Comparison of ENCODE assay signal across 1 cellular context in genomic region chr1:15526490-15527339, GRCh38.
TF ChIP-seq lines count a peak whose summit lies in the region.

Gene DNAJC16, plus strand, starts transcription at chr1:15526848. Its CDS starts 2,258 bp downstream, at chr1:15529106.

TF ChIP-seq in K562, 482 proteins besides CTCF, POLR2A, EP300 and RAD21 (continued from another document and continues in another):
- TF ChIP-seq ZNF449 (CRISPR knock-in tag; IDR thresholded peaks at IDR 0.05) (no peak), NFIC (IDR thresholded peaks at IDR 0.05) (peak; percentile 68), TAF9B (IDR thresholded peaks at IDR 0.05; ENCODE audit: partially characterized antibody) (peak; percentile 85), ETS1 (conservative IDR thresholded peaks at IDR 0.05; ENCODE audit: control insufficient read depth, low read depth, low read length) (peak; percentile 22; the same call in 1 of the 2 replicates), E2F1 (CRISPR knock-in tag; IDR thresholded peaks at IDR 0.05) (peak; percentile 62), CAMTA2 (CRISPR knock-in tag; conservative IDR thresholded peaks at IDR 0.05) (no peak), ZBTB7A (IDR thresholded peaks at IDR 0.05; ENCODE audit: borderline replicate concordance, control insufficient read depth, low read depth, low read length) (peak; percentile 87; the same call in 1 of the 2 replicates), HINFP (tag; conservative IDR thresholded peaks at IDR 0.05; ENCODE audit: low read depth) (peak; percentile 83; the same call in 1 of the 2 replicates), TCF7 (IDR thresholded peaks at IDR 0.05; ENCODE audit: borderline replicate concordance) (0 out of 2 replicates have a peak, but pooled peaks have one; percentile 67), SNIP1 (IDR thresholded peaks at IDR 0.05; ENCODE audit: low read depth) (peak; percentile 86), ZNF133 (CRISPR knock-in tag; IDR thresholded peaks at IDR 0.05) (no peak), POLR3A (IDR thresholded peaks at IDR 0.05; ENCODE audit: borderline replicate concordance, extremely low read depth, insufficient read depth, insufficient read length) (no peak), C11orf30 (IDR thresholded peaks at IDR 0.05; ENCODE audit: low read depth) (peak; percentile 84), ZNF316 (IDR thresholded peaks at IDR 0.05) (peak; percentile 47), TBP (optimal IDR thresholded peaks at IDR 0.05; ENCODE audit: low read depth, low read length) (peak; percentile 80), STAG1 (CRISPR knock-in tag; IDR thresholded peaks at IDR 0.05; ENCODE audit: borderline replicate concordance) (no peak), MNT (conservative IDR thresholded peaks at IDR 0.05) (peak; percentile 94 to 98), ATF3 (IDR thresholded peaks at IDR 0.05) (peak; percentile 68; the same call in 1 of the 2 replicates), ATF3 (CRISPR knock-in tag; conservative IDR thresholded peaks at IDR 0.05) (peak; percentile 59), ZNF740 (CRISPR knock-in tag; IDR thresholded peaks at IDR 0.05) (peak; percentile 86), ZNF740 (tag; IDR thresholded peaks at IDR 0.05) (peak in 1 of 2 experiments; percentile 7; a peak in 1 of 4 replicates), CHD2 (IDR thresholded peaks at IDR 0.05; ENCODE audit: low read depth, low read length) (peak; percentile 20; the same call in 1 of the 2 replicates), ZEB2 (IDR thresholded peaks at IDR 0.05) (peak; percentile 67; the same call in 1 of the 2 replicates), POLR2H (tag; IDR thresholded peaks at IDR 0.05; ENCODE audit: low read depth) (0 out of 2 replicates have a peak, but pooled peaks have one; percentile 54), UBTF (IDR thresholded peaks at IDR 0.05; ENCODE audit: borderline replicate concordance in 1 of 2, low read depth in 2 of 2, low read length in 2 of 2) (peak; percentile 95 to 97), NRF1 (conservative IDR thresholded peaks at IDR 0.05 in 1 of 2, IDR thresholded peaks at IDR 0.05 in 1 of 2) (peak; percentile 65 to 73), LEF1 (IDR thresholded peaks at IDR 0.05) (peak; percentile 78; the same call in 1 of the 2 replicates), TFAP4 (CRISPR knock-in tag; IDR thresholded peaks at IDR 0.05; ENCODE audit: borderline replicate concordance) (peak; percentile 95), USF2 (CRISPR knock-in tag; IDR thresholded peaks at IDR 0.05) (peak; percentile 100), FOXA3 (CRISPR knock-in tag; conservative IDR thresholded peaks at IDR 0.05 in 1 of 2, IDR thresholded peaks at IDR 0.05 in 1 of 2) (peak in 1 of 2 experiments; percentile 21; a peak in 2 of 4 replicates), YY1 (IDR thresholded peaks at IDR 0.05; ENCODE audit: borderline replicate concordance in 1 of 3, control insufficient read depth in 1 of 3, extremely low read depth in 1 of 3, insufficient read depth in 3 of 3, insufficient read length in 1 of 3, insufficient replicate concordance in 2 of 3, low read depth in 1 of 3, low read length in 2 of 3) (peak in 2 of 3 experiments; percentile 37 to 50), ZBTB8A (IDR thresholded peaks at IDR 0.05; ENCODE audit: partially characterized antibody) (no peak), CSDE1 (IDR thresholded peaks at IDR 0.05) (peak in 1 of 2 experiments; percentile 98; a peak in 2 of 4 replicates), TARDBP (IDR thresholded peaks at IDR 0.05) (peak; percentile 85), SUPT5H (IDR thresholded peaks at IDR 0.05) (peak; percentile 97), SOX6 (IDR thresholded peaks at IDR 0.05) (peak; percentile 78; the same call in 1 of the 2 replicates), HDAC1 (IDR thresholded peaks at IDR 0.05) (peak in 1 of 2 experiments; percentile 92; a peak in 1 of 4 replicates), ZNF184 (CRISPR knock-in tag; IDR thresholded peaks at IDR 0.05) (no peak), ZKSCAN1 (IDR thresholded peaks at IDR 0.05; ENCODE audit: low read depth, low read length) (peak; percentile 89), GMEB1 (CRISPR knock-in tag; IDR thresholded peaks at IDR 0.05) (peak; percentile 93), HMGN3 (IDR thresholded peaks at IDR 0.05; ENCODE audit: borderline replicate concordance, extremely low read depth, insufficient read length, low read depth, low read length) (peak; percentile 85), TGIF2 (CRISPR knock-in tag; IDR thresholded peaks at IDR 0.05) (no peak), POLR2B (IDR thresholded peaks at IDR 0.05; ENCODE audit: low read depth, partially characterized antibody) (peak; percentile 88), NR2C2 (CRISPR knock-in tag; IDR thresholded peaks at IDR 0.05) (peak; percentile 81; the same call in 1 of the 2 replicates), NR2C2 (tag; IDR thresholded peaks at IDR 0.05) (peak; percentile 96), CREB1 (IDR thresholded peaks at IDR 0.05) (no peak; the same call in none of the 2 replicates), CREB1 (CRISPR knock-in tag; IDR thresholded peaks at IDR 0.05) (peak; percentile 83)
